Comparison of ENCODE assay signal across 1 cellular context in the genomic region with DNA sequence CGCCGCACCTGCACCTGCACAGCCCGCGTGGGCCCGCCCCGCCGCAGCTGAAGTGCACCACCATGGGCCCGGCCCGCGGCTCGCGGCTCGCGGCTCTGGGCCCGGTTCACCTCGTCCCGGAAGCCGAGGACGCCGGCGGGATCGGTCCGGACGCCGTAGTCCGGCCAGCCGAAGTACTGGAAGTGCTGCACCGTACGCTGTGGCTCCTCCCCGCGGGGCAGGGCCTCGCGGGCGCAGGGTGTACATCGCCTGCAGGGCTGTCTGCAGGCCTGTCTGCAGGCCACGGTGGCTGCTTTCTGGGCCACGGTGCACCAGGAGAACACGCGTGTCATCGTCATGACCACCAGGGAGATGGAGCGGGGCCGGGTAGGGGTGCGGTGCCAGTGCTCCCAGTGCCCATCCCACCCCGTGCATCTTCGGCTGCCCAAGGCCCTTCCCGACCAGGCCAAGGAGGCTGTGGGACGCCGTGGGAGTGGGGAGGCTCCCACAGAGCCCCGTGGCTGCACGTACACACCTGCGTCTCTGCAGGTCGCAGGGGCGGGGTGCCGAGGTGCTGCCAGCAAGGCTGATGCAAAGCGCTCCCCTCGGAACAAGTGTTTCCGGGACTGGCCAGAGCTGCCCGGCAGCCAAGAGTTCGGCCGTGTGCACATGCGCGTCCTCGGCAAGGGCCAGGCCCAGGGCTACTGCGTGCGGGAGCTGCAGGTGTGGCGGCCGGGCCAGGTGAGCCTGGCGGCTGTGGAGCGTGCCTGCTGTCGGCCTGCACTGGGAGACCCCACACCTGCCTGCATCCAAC.
A peak's percentile ranks its signal among the peaks of the same experiment; 100 is the strongest.
TF ChIP-seq lines count a peak whose summit lies in the region.

No MANE protein-coding gene starts in this region.

TF ChIP-seq in HepG2, 621 proteins besides CTCF, POLR2A, EP300 and RAD21:
- TF ChIP-seq PTBP1 (IDR thresholded peaks at IDR 0.05; ENCODE audit: low read depth, low read length, poor library complexity, severe bottlenecking): no peak
- TF ChIP-seq ZMYM4 (CRISPR knock-in tag; IDR thresholded peaks at IDR 0.05): no peak
- TF ChIP-seq ZNF772 (CRISPR knock-in tag; IDR thresholded peaks at IDR 0.05): no peak
- no peak for TF ChIP-seq ZNF713 (CRISPR knock-in tag; IDR thresholded peaks at IDR 0.05)
- TF ChIP-seq ZBTB38 (CRISPR knock-in tag; IDR thresholded peaks at IDR 0.05): peak; percentile 42; the same call in 1 of the 2 replicates
- TF ChIP-seq U2AF1 (optimal IDR thresholded peaks at IDR 0.05; ENCODE audit: low read depth, low read length): no peak
- TF ChIP-seq ZNF652 (CRISPR knock-in tag; IDR thresholded peaks at IDR 0.05; ENCODE audit: borderline replicate concordance, low read depth): no peak
- no peak for TF ChIP-seq KDM6A (CRISPR knock-in tag; IDR thresholded peaks at IDR 0.05; ENCODE audit: low read depth)
- no peak for TF ChIP-seq FOSL2 (CRISPR knock-in tag; IDR thresholded peaks at IDR 0.05)
- TF ChIP-seq, protein P1, sequence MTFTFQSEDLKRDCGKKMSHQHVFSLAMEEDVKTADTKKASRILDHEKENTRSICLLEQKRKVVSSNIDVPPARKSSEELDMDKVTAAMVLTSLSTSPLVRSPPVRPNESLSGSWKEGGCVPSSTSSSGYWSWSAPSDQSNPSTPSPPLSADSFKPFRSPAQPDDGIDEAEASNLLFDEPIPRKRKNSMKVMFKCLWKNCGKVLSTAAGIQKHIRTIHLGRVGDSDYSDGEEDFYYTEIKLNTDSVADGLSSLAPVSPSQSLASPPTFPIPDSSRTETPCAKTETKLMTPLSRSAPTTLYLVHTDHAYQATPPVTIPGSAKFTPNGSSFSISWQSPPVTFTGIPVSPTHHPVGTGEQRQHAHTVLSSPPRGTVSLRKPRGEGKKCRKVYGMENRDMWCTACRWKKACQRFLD (CRISPR knock-in tag; IDR thresholded peaks at IDR 0.05; ENCODE audit: borderline replicate concordance): no peak
- TF ChIP-seq HNRNPL (IDR thresholded peaks at IDR 0.05; ENCODE audit: low read depth, low read length): peak; percentile 55; the same call in 1 of the 2 replicates
- no peak for TF ChIP-seq TAF15 (IDR thresholded peaks at IDR 0.05; ENCODE audit: low read depth, low read length, poor library complexity, severe bottlenecking)
- TF ChIP-seq, protein P2, sequence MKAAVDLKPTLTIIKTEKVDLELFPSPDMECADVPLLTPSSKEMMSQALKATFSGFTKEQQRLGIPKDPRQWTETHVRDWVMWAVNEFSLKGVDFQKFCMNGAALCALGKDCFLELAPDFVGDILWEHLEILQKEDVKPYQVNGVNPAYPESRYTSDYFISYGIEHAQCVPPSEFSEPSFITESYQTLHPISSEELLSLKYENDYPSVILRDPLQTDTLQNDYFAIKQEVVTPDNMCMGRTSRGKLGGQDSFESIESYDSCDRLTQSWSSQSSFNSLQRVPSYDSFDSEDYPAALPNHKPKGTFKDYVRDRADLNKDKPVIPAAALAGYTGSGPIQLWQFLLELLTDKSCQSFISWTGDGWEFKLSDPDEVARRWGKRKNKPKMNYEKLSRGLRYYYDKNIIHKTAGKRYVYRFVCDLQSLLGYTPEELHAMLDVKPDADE (CRISPR knock-in tag; IDR thresholded peaks at IDR 0.05): no peak
- TF ChIP-seq, protein P3, sequence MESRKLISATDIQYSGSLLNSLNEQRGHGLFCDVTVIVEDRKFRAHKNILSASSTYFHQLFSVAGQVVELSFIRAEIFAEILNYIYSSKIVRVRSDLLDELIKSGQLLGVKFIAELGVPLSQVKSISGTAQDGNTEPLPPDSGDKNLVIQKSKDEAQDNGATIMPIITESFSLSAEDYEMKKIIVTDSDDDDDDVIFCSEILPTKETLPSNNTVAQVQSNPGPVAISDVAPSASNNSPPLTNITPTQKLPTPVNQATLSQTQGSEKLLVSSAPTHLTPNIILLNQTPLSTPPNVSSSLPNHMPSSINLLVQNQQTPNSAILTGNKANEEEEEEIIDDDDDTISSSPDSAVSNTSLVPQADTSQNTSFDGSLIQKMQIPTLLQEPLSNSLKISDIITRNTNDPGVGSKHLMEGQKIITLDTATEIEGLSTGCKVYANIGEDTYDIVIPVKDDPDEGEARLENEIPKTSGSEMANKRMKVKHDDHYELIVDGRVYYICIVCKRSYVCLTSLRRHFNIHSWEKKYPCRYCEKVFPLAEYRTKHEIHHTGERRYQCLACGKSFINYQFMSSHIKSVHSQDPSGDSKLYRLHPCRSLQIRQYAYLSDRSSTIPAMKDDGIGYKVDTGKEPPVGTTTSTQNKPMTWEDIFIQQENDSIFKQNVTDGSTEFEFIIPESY (CRISPR knock-in tag; IDR thresholded peaks at IDR 0.05): peak; percentile 73
- TF ChIP-seq, protein P4, sequence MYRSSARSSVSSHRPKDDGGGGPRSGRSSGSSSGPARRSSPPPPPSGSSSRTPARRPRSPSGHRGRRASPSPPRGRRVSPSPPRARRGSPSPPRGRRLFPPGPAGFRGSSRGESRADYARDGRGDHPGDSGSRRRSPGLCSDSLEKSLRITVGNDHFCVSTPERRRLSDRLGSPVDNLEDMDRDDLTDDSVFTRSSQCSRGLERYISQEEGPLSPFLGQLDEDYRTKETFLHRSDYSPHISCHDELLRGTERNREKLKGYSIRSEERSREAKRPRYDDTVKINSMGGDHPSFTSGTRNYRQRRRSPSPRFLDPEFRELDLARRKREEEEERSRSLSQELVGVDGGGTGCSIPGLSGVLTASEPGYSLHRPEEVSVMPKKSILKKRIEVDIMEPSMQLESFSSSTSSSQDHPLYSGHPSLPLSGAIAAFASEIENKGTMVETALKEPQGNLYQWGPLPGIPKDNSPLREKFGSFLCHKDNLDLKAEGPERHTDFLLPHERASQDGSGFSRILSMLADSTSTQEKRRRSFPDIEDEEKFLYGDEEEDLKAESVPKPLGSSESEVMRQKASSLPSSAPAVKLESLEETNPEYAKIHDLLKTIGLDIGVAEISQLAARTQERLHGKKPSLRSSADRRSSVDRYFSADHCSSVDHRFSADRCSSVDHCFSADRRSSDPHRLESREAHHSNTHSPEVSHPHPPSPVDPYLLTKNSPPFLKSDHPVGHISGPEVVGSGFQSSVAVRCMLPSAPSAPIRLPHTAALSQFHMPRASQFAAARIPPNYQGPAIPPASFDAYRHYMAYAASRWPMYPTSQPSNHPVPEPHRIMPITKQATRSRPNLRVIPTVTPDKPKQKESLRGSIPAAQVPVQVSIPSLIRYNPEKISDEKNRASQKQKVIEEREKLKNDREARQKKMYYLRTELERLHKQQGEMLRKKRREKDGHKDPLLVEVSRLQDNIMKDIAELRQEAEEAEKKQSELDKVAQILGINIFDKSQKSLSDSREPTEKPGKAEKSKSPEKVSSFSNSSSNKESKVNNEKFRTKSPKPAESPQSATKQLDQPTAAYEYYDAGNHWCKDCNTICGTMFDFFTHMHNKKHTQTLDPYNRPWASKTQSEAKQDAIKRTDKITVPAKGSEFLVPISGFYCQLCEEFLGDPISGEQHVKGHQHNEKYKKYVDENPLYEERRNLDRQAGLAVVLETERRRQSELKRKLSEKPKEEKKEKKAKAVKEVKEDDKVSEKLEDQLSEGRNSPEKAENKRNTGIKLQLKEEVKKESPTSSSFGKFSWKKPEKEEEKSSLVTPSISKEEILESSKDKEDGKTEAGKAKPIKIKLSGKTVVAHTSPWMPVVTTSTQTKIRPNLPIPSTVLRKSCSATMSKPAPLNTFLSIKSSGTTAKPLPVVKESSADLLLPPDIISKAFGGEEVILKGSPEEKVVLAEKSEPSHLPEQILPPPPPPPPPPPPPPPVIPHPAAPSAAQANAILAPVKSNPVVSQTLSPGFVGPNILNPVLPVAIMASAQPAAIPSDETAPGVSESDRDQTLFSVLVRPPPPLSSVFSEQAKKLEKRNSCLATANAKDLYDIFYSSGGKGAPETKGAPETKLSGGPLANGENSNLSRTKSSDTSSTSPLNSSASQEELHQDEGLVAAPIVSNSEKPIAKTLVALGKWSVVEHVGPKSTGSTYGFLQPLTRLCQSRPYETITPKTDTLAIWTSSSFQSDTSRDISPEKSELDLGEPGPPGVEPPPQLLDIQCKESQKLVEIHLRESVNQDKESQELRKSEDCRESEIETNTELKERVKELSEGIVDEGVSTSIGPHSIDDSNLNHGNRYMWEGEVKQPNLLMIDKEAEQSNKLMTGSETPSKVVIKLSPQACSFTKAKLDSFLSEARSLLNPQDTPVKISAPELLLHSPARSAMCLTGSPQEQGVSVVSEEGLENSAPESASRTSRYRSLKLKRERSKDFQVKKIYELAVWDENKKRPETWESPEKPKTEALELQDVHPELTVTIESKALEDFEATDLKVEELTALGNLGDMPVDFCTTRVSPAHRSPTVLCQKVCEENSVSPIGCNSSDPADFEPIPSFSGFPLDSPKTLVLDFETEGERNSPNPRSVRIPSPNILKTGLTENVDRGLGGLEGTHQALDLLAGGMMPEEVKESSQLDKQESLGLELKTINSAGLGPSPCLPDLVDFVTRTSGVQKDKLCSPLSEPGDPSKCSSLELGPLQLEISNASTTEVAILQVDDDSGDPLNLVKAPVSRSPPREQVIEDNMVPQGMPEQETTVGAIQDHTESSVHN (CRISPR knock-in tag; IDR thresholded peaks at IDR 0.05): no peak
- TF ChIP-seq ZNF607 (CRISPR knock-in tag; IDR thresholded peaks at IDR 0.05; ENCODE audit: borderline replicate concordance): no peak
- no peak for TF ChIP-seq ZNF598 (CRISPR knock-in tag; IDR thresholded peaks at IDR 0.05; ENCODE audit: borderline replicate concordance)
